ENCODE assay signal across 8 cellular contexts in the genomic region with DNA sequence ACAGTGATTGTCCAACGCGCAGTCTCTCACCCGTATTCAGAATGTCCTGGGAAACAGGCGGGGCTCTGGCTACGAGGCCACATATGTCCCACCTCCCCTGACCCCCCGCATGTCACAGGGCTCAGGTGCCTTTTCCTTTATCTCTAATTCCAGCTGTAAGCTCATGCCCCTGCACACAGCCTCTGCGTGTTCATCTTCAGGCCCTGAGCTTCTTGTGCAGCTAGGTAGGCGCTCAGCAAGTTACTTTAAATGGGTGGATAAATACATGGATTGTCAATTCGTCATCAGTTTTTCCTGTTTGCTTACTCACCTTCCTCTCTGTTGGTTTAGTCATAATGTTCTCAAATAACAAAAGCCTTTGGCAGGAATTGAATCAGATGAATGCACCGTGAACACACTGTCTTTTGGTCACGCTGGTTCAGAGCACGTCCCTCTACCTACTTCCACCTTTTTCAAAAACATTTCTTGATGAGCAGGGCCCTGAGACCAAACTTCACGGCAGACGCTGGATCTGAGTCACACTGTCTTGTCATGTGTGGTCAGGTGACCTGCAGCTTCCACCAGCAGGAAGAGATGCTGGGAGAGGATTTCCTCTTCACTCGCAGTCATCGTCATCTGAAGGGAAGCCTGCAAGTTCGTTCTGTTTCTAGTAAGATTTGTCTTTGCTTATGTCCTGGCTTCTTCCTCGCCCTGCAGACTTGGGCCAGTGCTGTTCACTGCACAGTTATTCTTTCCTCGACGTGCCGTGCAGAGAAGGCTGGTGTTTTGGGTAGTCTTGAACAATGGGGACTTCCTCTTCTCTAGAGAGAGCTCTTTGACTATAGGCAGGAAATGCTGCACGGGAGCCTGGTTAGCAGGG.
A peak's percentile ranks its signal among the peaks of the same experiment; 100 is the strongest.
DNase-seq lines count a peak whose midpoint lies in the region; ATAC-seq and TF ChIP-seq lines count a peak whose summit lies in the region.

No MANE protein-coding gene starts in this region.

- H3K9me3 ChIP-seq in colonic mucosa = no peaks in the 10 kb centered on the region

- no peaks in the 10 kb centered on the region for H3K27me3 ChIP-seq in colonic mucosa

- H3K36me3 ChIP-seq in colonic mucosa = no peaks in the 10 kb centered on the region

- peak overlapping the region; percentile 37 for H3K27ac ChIP-seq in colonic mucosa

- intact Hi-C loops in colonic mucosa (cut with DNase I) = no loop called here

- H3K4me1 ChIP-seq in colonic mucosa = no peaks in the 10 kb centered on the region

- H3K9ac ChIP-seq in colonic mucosa (ENCODE audit: low read depth in 2 of 2, low read length in 2 of 2) = no peak overlapping the region

- DNase-seq in NCI-H2081 treated with DMSO at 0.1 percent for 48 hours (lab: John Stamatoyannopoulos, UW) (peak; percentile 79), colonic mucosa (peak; percentile 39), mesenteric fat pad (ENCODE audit: low spot score) (peak; percentile 87), NCI-H524 treated with DMSO at 0.1 percent for 48 hours (lab: John Stamatoyannopoulos, UW) (no peak)
- DNase-seq in activated CD4-positive, CD25-positive, alpha-beta regulatory T cell treated with anti-CD3 and anti-CD28 coated beads, Interleukin-2, amount 50 U/mL, for 72 hours = peak; percentile 58
- DNase-seq in stimulated activated CD8-positive, alpha-beta memory T cell treated with anti-CD3 and anti-CD28 coated beads, Interleukin-4, amount 100 ng/mL, for 4 hours (ENCODE audit: low read depth in 2 of 2, low spot score in 1 of 2) = peak; percentile 32 to 53

- no peak for TF ChIP-seq CTCF in colonic mucosa (IDR thresholded peaks at IDR 0.05)

- no peak overlapping the region for H3K4me3 ChIP-seq in colonic mucosa

- ATAC-seq in GM18502 (IDR thresholded peaks at IDR 0.05; ENCODE audit: poor library complexity, unreplicated experiment) = peak; percentile 86
- ATAC-seq in HG02870 (IDR thresholded peaks at IDR 0.05; ENCODE audit: unreplicated experiment) = peak; percentile 82
